Comparison of ENCODE assay signal across 18 cellular contexts in genomic region chr22:30978304-30978962, GRCh38.
"Had no signal": no experiment of that assay in that cellular context is flagged by ENCODE, and none has a peak within 500 bp of the region (broad histone marks: within the 10 kb centered on the region; RNA-seq: fewer than 3 reads in every experiment).

No MANE protein-coding gene starts in this region.

- DNase-seq: activated CD4-positive, alpha-beta T cell treated with anti-CD3 and anti-CD28 coated beads, Interleukin-2, amount 10 ng/mL, durations not matched to agents 7 days and 5 days; activated CD4-positive, CD25-positive, alpha-beta regulatory T cell; activated naive CD4-positive, alpha-beta T cell treated with anti-CD3 and anti-CD28 coated beads for 36 hours; activated T-cell treated with anti-CD3 and anti-CD28 coated beads for 4 hours; body of pancreas; central memory CD4-positive, alpha-beta T cell; cortex of kidney; effector CD8-positive, alpha-beta T cell; gastrocnemius medialis; heart right ventricle; islet precursor cell; mammary epithelial cell; mucosa of descending colon; stimulated activated CD4-positive, alpha-beta T cell treated with anti-CD3 and anti-CD28 coated beads, Interleukin-2, amount 100 ng/mL, for 24 hours; stimulated activated naive B cell treated with anti-CD40 and anti-IgM and Interleukin-4, amounts not matched to agents 10 μg/mL and 1 μg/mL and 100 μg/mL, for 72 hours; T-helper 9 cell; transverse colon had no signal

- H3K4me3 ChIP-seq: body of pancreas, gastrocnemius medialis, heart right ventricle, mucosa of descending colon, prostate gland, transverse colon had no signal

- H3K9me3 ChIP-seq: gastrocnemius medialis, prostate gland had no signal

- H3K27ac ChIP-seq: body of pancreas, heart right ventricle, prostate gland, transverse colon had no signal

- H3K27me3 ChIP-seq: body of pancreas, gastrocnemius medialis, heart right ventricle, transverse colon had no signal

- H3K4me1 ChIP-seq: body of pancreas, heart right ventricle, prostate gland, transverse colon had no signal
